In the genomic region with DNA sequence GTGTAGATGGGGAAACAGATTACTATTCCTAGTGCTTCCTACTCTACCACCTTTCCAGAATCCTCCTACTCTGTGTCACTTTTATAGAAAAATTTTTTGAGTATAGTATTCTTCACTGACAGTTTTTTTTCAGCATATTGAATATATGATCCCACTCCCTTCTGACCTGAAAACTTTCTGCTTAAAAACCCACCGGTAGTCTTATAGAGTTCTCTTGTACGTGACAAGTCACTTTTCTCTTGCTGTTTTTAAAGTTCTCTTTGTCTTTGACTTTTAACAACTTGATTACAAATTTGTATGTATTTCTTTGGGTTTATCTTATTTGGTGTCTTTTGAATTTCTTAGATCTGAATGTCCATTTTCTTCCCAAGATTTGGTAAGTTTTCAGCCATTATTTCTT, we compare ENCODE assay signal across 26 cellular contexts.
"Had no signal": no experiment of that assay in that cellular context is flagged by ENCODE, and none has a peak within 500 bp of the region (broad histone marks: within the 10 kb centered on the region; RNA-seq: fewer than 3 reads in every experiment).

No MANE protein-coding gene starts in this region.

- FAIRE-seq: endometrium, islet of Langerhans, keratinocyte had no signal

- H3K27ac ChIP-seq: colonic mucosa, dorsolateral prefrontal cortex, epithelial cell of prostate, esophagus squamous epithelium, gastrocnemius medialis, heart right ventricle, left lung, lower lobe of right lung had no signal

- H3K9me3 ChIP-seq: colonic mucosa had no signal

- H3K36me3 ChIP-seq: colonic mucosa, esophagus squamous epithelium, gastrocnemius medialis, heart right ventricle, left lung, lower lobe of right lung had no signal

- ATAC-seq: esophagus mucosa, gastrocnemius medialis, heart right ventricle, left cardiac atrium, left lung, left ventricle myocardium superior, lower lobe of right lung, mucosa of descending colon had no signal

- H3K27me3 ChIP-seq: colonic mucosa, dorsolateral prefrontal cortex, esophagus squamous epithelium, gastrocnemius medialis, heart right ventricle, left lung had no signal

- H3K4me1 ChIP-seq: colonic mucosa, esophagus squamous epithelium, gastrocnemius medialis, heart right ventricle, left lung, lower lobe of right lung had no signal

- H3K4me3 ChIP-seq: colonic mucosa, dorsolateral prefrontal cortex, esophagus squamous epithelium, gastrocnemius medialis, heart right ventricle, left lung, lower lobe of right lung, mucosa of descending colon had no signal

- DNase-seq: colonic mucosa; dermis blood vessel endothelial cell; dorsolateral prefrontal cortex; effector CD4-positive, alpha-beta T cell; effector memory CD4-positive, alpha-beta T cell; erythroblast; esophagus squamous epithelium; foreskin fibroblast; foreskin melanocyte; gastrocnemius medialis; glutamatergic neuron; head of caudate nucleus; heart right ventricle; hippocampal formation; left cardiac atrium; left lung; left ventricle myocardium superior; lower lobe of right lung; mesenchymal stem cell; mucosa of descending colon; naive B cell had no signal
